ENCODE assay signal across 1 cellular context in the genomic region with DNA sequence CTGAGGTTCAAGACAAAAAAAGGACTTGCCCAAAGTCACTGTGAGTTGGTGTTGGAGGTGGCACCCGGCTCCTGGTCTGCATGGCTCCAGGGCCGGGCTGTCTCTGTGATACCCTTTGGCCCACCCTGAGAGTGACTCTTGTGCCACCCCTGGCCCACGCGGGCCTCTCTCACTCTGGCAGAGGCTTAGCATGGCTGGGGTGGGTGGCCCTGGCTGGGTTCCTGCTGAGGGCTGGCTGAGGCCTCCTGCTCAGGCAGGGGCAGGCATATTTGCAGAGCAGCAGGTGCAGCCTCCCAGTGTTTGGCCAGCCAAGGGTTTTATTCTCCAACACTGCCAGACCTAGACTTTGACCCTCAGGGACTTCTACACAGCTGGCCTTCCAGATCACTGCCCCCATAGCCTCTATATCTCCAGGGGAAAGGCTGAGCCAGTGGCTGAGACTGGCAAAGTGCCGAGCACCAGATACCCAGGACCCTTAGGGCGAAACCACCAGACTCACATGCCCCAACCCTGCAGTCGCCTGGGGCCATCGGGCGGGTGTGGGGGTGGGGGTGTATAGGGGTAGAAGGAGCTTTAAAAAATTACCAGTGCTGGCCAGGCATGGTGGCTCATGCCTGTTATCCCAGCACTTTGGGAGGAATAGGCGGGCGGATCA.
A peak's percentile ranks its signal among the peaks of the same experiment; 100 is the strongest.
TF ChIP-seq lines count a peak whose summit lies in the region.

No MANE protein-coding gene starts in this region.

TF ChIP-seq in K562, 482 proteins besides CTCF, POLR2A, EP300 and RAD21:
- TF ChIP-seq, protein P1, sequence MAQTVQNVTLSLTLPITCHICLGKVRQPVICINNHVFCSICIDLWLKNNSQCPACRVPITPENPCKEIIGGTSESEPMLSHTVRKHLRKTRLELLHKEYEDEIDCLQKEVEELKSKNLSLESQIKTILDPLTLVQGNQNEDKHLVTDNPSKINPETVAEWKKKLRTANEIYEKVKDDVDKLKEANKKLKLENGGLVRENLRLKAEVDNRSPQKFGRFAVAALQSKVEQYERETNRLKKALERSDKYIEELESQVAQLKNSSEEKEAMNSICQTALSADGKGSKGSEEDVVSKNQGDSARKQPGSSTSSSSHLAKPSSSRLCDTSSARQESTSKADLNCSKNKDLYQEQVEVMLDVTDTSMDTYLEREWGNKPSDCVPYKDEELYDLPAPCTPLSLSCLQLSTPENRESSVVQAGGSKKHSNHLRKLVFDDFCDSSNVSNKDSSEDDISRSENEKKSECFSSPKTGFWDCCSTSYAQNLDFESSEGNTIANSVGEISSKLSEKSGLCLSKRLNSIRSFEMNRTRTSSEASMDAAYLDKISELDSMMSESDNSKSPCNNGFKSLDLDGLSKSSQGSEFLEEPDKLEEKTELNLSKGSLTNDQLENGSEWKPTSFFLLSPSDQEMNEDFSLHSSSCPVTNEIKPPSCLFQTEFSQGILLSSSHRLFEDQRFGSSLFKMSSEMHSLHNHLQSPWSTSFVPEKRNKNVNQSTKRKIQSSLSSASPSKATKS (CRISPR knock-in tag; IDR thresholded peaks at IDR 0.05): no peak
- peak; percentile 7; the same call in 1 of the 2 replicates for TF ChIP-seq ZFX (CRISPR knock-in tag; IDR thresholded peaks at IDR 0.05)
TF ChIP-seq in K562: peak in this region for 1.
